15 cellular contexts compared by ENCODE assay signal in genomic region chr4:9944431-9945425, GRCh38.
A peak's percentile ranks its signal among the peaks of the same experiment; 100 is the strongest.
DNase-seq lines count a peak whose midpoint lies in the region; ATAC-seq, FAIRE-seq and TF ChIP-seq lines count a peak whose summit lies in the region.
"Had no signal": no experiment of that assay in that cellular context is flagged by ENCODE, and none has a peak within 500 bp of the region (broad histone marks: within the 10 kb centered on the region; RNA-seq: fewer than 3 reads in every experiment).

No MANE protein-coding gene starts in this region.

- 0 out of 2 replicates have a peak, but pooled peaks cover under 1% of the 10 kb centered on the region for H4K20me1 ChIP-seq in K562 (replicated peaks; ENCODE audit: control insufficient read depth, insufficient read depth, low read length)

- 79 to 87% methylated on average over 13 of the region's 13 CpGs for WGBS in heart right ventricle, 2 donors
- 1% methylated on average over 13 of the region's 13 CpGs for WGBS in K562 (ENCODE audit: insufficient coverage, low coverage, missing lambda C conversion rate)
- whole genome bisulfite sequencing in testis, 2 donors, result 84 to 90% methylated on average over 12 to 13 of the region's 13 CpGs

- H3K27ac ChIP-seq in right atrium auricular region (no peak overlapping the region), heart right ventricle (no peak overlapping the region), K562 (ENCODE audit: extremely low read depth, low read depth, low read length) (no peak overlapping the region), vagina (no peak overlapping the region), testis (no peak overlapping the region)
- H3K27ac ChIP-seq: BLaER1 treated with 17β-estradiol and CSF1 and Interleukin-3, amounts not matched to agents 10 nM and 100 nM; PC-9 had no signal

- H3K9ac ChIP-seq in K562 (ENCODE audit: insufficient read depth in 1 of 2, low read depth in 2 of 2, low read length in 2 of 2), result no peak overlapping the region
- H3K9ac ChIP-seq: BLaER1 treated with 17β-estradiol and CSF1 and Interleukin-3, amounts not matched to agents 10 nM and 100 nM had no signal

- no peak overlapping the region for H2AFZ ChIP-seq in K562 (ENCODE audit: low read depth, low read length)
- H2AFZ ChIP-seq: PC-9 had no signal

- H3K27me3 ChIP-seq in right atrium auricular region (no peaks in the 10 kb centered on the region), heart right ventricle (no peaks in the 10 kb centered on the region), K562 (ENCODE audit: control insufficient read depth in 2 of 2, insufficient read depth in 2 of 2, low read length in 2 of 2) (peaks cover 2 to 60% of the 10 kb centered on the region in 2 experiments; a peak in 4 of 5 replicates), vagina (no peaks in the 10 kb centered on the region), testis (no peaks in the 10 kb centered on the region)
- H3K27me3 ChIP-seq: BLaER1 treated with 17β-estradiol and CSF1 and Interleukin-3, amounts not matched to agents 10 nM and 100 nM had no signal

- BruUV-seq in K562 (replicated peaks; lab: Mats Ljungman, UMichigan), result no TSS peak

- no peaks in the 10 kb centered on the region for H3K79me2 ChIP-seq in K562 (ENCODE audit: control insufficient read depth, insufficient read depth, low read length)

- FAIRE-seq in K562 (lab: Jason Lieb, UNC), result no peak

- TF ChIP-seq POLR2A in K562 (conservative IDR thresholded peaks at IDR 0.05), result no peak
- no peak for TF ChIP-seq POLR2A in vagina (IDR thresholded peaks at IDR 0.05)
- no peak for TF ChIP-seq POLR2A in testis (IDR thresholded peaks at IDR 0.05)

- in situ Hi-C loops in K562 (cut with MboI), result no loop called here

- TF ChIP-seq RAD21 in K562 (CRISPR knock-in tag; conservative IDR thresholded peaks at IDR 0.05 in 1 of 2, IDR thresholded peaks at IDR 0.05 in 1 of 2), result no peak

- CTCF ChIA-PET in K562 (lab: Yijun Ruan, JAX; ENCODE audit: low intra/inter-chr PET ratio), result no interaction called here

- intact Hi-C loops in heart right ventricle (cut with DNase I), result loop anchor here in 2 of 10 donors (5.0 kb wide), 1 partner anchor 48 kb away; no protein-coding TSS in a partner anchor
- intact Hi-C loops in K562 (cut with micrococcal nuclease), result no loop called here
- intact Hi-C loops in mucosa of descending colon (cut with DNase I, micrococcal nuclease), result no loop called here
- intact Hi-C loops in vagina (cut with DNase I), result no loop called here
- intact Hi-C loops in testis (cut with DNase I; ENCODE audit: low total_unique reads), result no loop called here

- POLR2A ChIA-PET in K562 (lab: Yijun Ruan, JAX), result interaction anchor here (0.7 kb wide), 1 partner anchor 635 kb away, joined by 4 read pairs; no protein-coding TSS in a partner anchor

- H3K4me1 ChIP-seq in right atrium auricular region, result peaks cover 0 to 11% of the 10 kb centered on the region in 2 donors
- peaks cover 0 to 14% (median 10%) of the 10 kb centered on the region in 9 donors for H3K4me1 ChIP-seq in heart right ventricle
- H3K4me1 ChIP-seq in K562 (replicated peaks in 1 of 2; ENCODE audit: control insufficient read depth in 2 of 2, insufficient read depth in 2 of 2, low read length in 2 of 2), result no peaks in the 10 kb centered on the region
- no peaks in the 10 kb centered on the region for H3K4me1 ChIP-seq in mucosa of descending colon (ENCODE audit: low read depth)
- H3K4me1 ChIP-seq in vagina, result no peaks in the 10 kb centered on the region
- no peaks in the 10 kb centered on the region for H3K4me1 ChIP-seq in testis

- peaks cover 2% of the 10 kb centered on the region for H3K9me1 ChIP-seq in K562 (ENCODE audit: control insufficient read depth, insufficient read depth, low read length)

- TF ChIP-seq EP300 in K562 (IDR thresholded peaks at IDR 0.05; ENCODE audit: low read length), result no peak

- H3K9me3 ChIP-seq in right atrium auricular region (no peaks in the 10 kb centered on the region), heart right ventricle (no peaks in the 10 kb centered on the region), K562 (replicated peaks; ENCODE audit: control insufficient read depth, insufficient read depth, low read depth, low read length) (no peaks in the 10 kb centered on the region), mucosa of descending colon (no peaks in the 10 kb centered on the region), vagina (no peaks in the 10 kb centered on the region), testis (no peaks in the 10 kb centered on the region)

- DNase-seq in right atrium auricular region (ENCODE audit: low spot score) (peak; percentile 42), heart right ventricle (no peak), K562 (ENCODE audit: extremely low read depth in 1 of 4, low spot score in 3 of 4) (no peak), mucosa of descending colon (no peak), vagina (ENCODE audit: extremely low spot score in 2 of 2) (peak; percentile 58 to 71), testis (no peak), left lobe of liver (ENCODE audit: low spot score) (no peak)
- DNase-seq: 8988T, DMS153, NCI-H187 treated with DMSO at 0.1 percent for 48 hours, NCI-H446, PC-9 had no signal

- no peak overlapping the region for H3K4me3 ChIP-seq in right atrium auricular region
- no peak overlapping the region for H3K4me3 ChIP-seq in heart right ventricle
- no peak overlapping the region for H3K4me3 ChIP-seq in K562
- H3K4me3 ChIP-seq in mucosa of descending colon, result no peak overlapping the region
- H3K4me3 ChIP-seq in vagina, result no peak overlapping the region
- H3K4me3 ChIP-seq in testis, result no peak overlapping the region
- H3K4me3 ChIP-seq: BLaER1 treated with 17β-estradiol and CSF1 and Interleukin-3, amounts not matched to agents 10 nM and 100 nM; PC-9 had no signal

- no peak for ATAC-seq in heart right ventricle
- no peak for ATAC-seq in K562
- ATAC-seq in mucosa of descending colon, result peak; percentile 72
- ATAC-seq in left lobe of liver, result no peak
- no peak for ATAC-seq in GM21619 (IDR thresholded peaks at IDR 0.05; ENCODE audit: unreplicated experiment)
- ATAC-seq: Right ventricle myocardium inferior had no signal

- no peak overlapping the region for H3K4me2 ChIP-seq in K562 (ENCODE audit: insufficient read depth, low read length)
- H3K4me2 ChIP-seq: BLaER1 treated with 17β-estradiol and CSF1 and Interleukin-3, amounts not matched to agents 10 nM and 100 nM; PC-9 had no signal

- TF ChIP-seq CTCF in right atrium auricular region (IDR thresholded peaks at IDR 0.05), result no peak
- no peak for TF ChIP-seq CTCF in heart right ventricle (IDR thresholded peaks at IDR 0.05)
- TF ChIP-seq CTCF in K562 (IDR thresholded peaks at IDR 0.05 in 2 of 3, conservative IDR thresholded peaks at IDR 0.05 in 1 of 3; ENCODE audit: insufficient read depth in 2 of 3, low read depth in 1 of 3, low read length in 3 of 3), result no peak
- TF ChIP-seq CTCF in mucosa of descending colon (IDR thresholded peaks at IDR 0.05), result no peak
- TF ChIP-seq CTCF in vagina (IDR thresholded peaks at IDR 0.05), result no peak
- no peak for TF ChIP-seq CTCF in testis (IDR thresholded peaks at IDR 0.05)

- H3K36me3 ChIP-seq in right atrium auricular region (no peaks in the 10 kb centered on the region), heart right ventricle (no peaks in the 10 kb centered on the region), K562 (ENCODE audit: control insufficient read depth, insufficient read depth, low read length) (no peaks in the 10 kb centered on the region), mucosa of descending colon (ENCODE audit: low read depth) (no peaks in the 10 kb centered on the region), vagina (no peaks in the 10 kb centered on the region), testis (ENCODE audit: low read depth, missing control alignments) (no peaks in the 10 kb centered on the region)

TF ChIP-seq in K562, 482 proteins besides CTCF, POLR2A, EP300 and RAD21:
- TF ChIP-seq HMGN3 (IDR thresholded peaks at IDR 0.05; ENCODE audit: borderline replicate concordance, extremely low read depth, insufficient read length, low read depth, low read length) (no peak), COPS2 (conservative IDR thresholded peaks at IDR 0.05) (no peak), WHSC1 (IDR thresholded peaks at IDR 0.05; ENCODE audit: low read length) (no peak), CHD1 (IDR thresholded peaks at IDR 0.05; ENCODE audit: low read length) (no peak), PTRF (tag; IDR thresholded peaks at IDR 0.05) (no peak), ZNF778 (CRISPR knock-in tag; IDR thresholded peaks at IDR 0.05) (no peak), MLX (CRISPR knock-in tag; conservative IDR thresholded peaks at IDR 0.05) (no peak), RBM25 (IDR thresholded peaks at IDR 0.05; ENCODE audit: low read depth, low read length, severe bottlenecking) (peak; percentile 56), HNRNPK (IDR thresholded peaks at IDR 0.05; ENCODE audit: low read depth, low read length, poor library complexity, severe bottlenecking) (no peak)
TF ChIP-seq in K562: peak in this region for 1.

Comparison
In these comparisons a context has a peak if more than half of its experiments do, and no peak if none do; other contexts are left out.
1. DNase-seq: peak in right atrium auricular region (single experiment) and vagina (2 of 2); none in heart right ventricle (0 of 2), K562 (0 of 4), mucosa of descending colon (0 of 3), testis (single experiment) and left lobe of liver (single experiment).